In the genomic region with DNA sequence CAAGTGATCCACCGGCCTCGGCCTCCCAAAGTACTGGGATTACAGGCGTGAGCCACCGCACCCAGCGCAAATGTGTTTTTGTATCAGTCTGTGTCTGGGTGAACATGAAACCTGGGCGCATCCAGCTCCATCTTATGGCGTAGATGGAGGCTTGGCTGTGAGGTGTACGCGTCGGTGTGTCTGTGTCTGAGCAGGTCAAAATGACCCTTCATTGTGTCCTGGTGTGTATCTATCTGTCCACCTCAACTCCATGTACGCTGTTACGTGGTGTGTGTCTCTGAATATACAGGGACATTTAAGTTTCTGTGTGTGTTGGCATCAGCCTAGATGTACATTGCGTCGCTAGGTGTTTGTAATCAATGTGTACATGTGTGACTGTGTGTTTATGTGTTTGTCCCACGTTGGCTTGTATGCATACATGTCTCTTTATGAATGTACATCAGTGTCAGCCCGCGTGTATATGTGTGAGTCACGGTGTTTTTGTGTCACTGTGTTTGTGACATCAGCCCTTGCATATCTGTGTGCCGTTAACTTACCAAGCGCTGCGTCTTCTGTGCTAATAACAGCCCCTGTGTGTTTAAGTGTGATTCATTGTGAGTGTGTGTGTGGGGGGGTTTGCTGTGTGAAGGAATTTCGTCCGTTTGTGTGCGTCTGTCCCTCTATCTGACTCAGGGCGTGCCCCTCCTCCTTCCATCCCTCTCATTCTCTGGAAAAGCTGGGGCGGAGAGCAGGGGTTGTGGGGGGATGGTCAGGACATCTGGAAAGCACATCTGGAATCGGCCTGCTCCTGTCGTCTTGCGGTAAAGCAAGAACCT, we compare ENCODE assay signal across 1 cellular context.
TF ChIP-seq lines count a peak whose summit lies in the region.

No MANE protein-coding gene starts in this region.

TF ChIP-seq in K562, 482 proteins besides CTCF, POLR2A, EP300 and RAD21 (continues in another document):
- TF ChIP-seq, protein P1, sequence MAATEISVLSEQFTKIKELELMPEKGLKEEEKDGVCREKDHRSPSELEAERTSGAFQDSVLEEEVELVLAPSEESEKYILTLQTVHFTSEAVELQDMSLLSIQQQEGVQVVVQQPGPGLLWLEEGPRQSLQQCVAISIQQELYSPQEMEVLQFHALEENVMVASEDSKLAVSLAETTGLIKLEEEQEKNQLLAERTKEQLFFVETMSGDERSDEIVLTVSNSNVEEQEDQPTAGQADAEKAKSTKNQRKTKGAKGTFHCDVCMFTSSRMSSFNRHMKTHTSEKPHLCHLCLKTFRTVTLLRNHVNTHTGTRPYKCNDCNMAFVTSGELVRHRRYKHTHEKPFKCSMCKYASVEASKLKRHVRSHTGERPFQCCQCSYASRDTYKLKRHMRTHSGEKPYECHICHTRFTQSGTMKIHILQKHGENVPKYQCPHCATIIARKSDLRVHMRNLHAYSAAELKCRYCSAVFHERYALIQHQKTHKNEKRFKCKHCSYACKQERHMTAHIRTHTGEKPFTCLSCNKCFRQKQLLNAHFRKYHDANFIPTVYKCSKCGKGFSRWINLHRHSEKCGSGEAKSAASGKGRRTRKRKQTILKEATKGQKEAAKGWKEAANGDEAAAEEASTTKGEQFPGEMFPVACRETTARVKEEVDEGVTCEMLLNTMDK (IDR thresholded peaks at IDR 0.05; ENCODE audit: borderline replicate concordance, insufficient read depth, low read depth, low read length, poor library complexity, severe bottlenecking) = no peak
- TF ChIP-seq MCM7 (IDR thresholded peaks at IDR 0.05) (0 out of 4 replicates have a peak, but pooled peaks of 1 of the 2 experiments have one; percentile 16), DEAF1 (CRISPR knock-in tag; IDR thresholded peaks at IDR 0.05) (no peak), CTBP1 (IDR thresholded peaks at IDR 0.05; ENCODE audit: borderline replicate concordance) (peak; percentile 54; the same call in 1 of the 2 replicates), KLF16 (IDR thresholded peaks at IDR 0.05) (0 out of 2 replicates have a peak, but pooled peaks have one; percentile 37), NFRKB (IDR thresholded peaks at IDR 0.05; ENCODE audit: low read depth) (peak; percentile 73), RBM17 (IDR thresholded peaks at IDR 0.05; ENCODE audit: borderline replicate concordance, low read depth, low read length) (no peak), RBM14 (IDR thresholded peaks at IDR 0.05; ENCODE audit: borderline replicate concordance, insufficient read depth, low read depth, low read length) (no peak), ZZZ3 (IDR thresholded peaks at IDR 0.05) (no peak), YY1 (IDR thresholded peaks at IDR 0.05; ENCODE audit: borderline replicate concordance in 1 of 3, control insufficient read depth in 1 of 3, extremely low read depth in 1 of 3, insufficient read depth in 3 of 3, insufficient read length in 1 of 3, insufficient replicate concordance in 2 of 3, low read depth in 1 of 3, low read length in 2 of 3) (no peak), CBFA2T3 (IDR thresholded peaks at IDR 0.05) (peak; percentile 74), SMC3 (conservative IDR thresholded peaks at IDR 0.05; ENCODE audit: insufficient read depth, low read depth, low read length) (no peak), CBX8 (IDR thresholded peaks at IDR 0.05; ENCODE audit: borderline replicate concordance, extremely low read depth, low read depth, low read length, poor library complexity, severe bottlenecking) (no peak), THRB (CRISPR knock-in tag; conservative IDR thresholded peaks at IDR 0.05) (peak; percentile 83; the same call in 1 of the 2 replicates), PHTF2 (CRISPR knock-in tag; IDR thresholded peaks at IDR 0.05) (no peak), BHLHE40 (IDR thresholded peaks at IDR 0.05; ENCODE audit: low read length) (peak; percentile 47), TEAD1 (CRISPR knock-in tag; IDR thresholded peaks at IDR 0.05) (peak in 1 of 2 experiments; percentile 66; a peak in 2 of 4 replicates), ARNT (IDR thresholded peaks at IDR 0.05) (peak in 1 of 2 experiments; percentile 80; a peak in 2 of 4 replicates), RBBP5 (IDR thresholded peaks at IDR 0.05; ENCODE audit: borderline replicate concordance, insufficient read depth, low read length, poor library complexity, severe bottlenecking) (peak; percentile 46), MBD2 (IDR thresholded peaks at IDR 0.05; ENCODE audit: borderline replicate concordance, low read depth) (no peak), ZBTB17 (CRISPR knock-in tag; IDR thresholded peaks at IDR 0.05) (no peak), ZNF778 (CRISPR knock-in tag; IDR thresholded peaks at IDR 0.05) (no peak), KDM1A (IDR thresholded peaks at IDR 0.05) (peak; percentile 52 to 82), FOXP1 (CRISPR knock-in tag; IDR thresholded peaks at IDR 0.05) (peak; percentile 65; the same call in 1 of the 2 replicates), MNT (conservative IDR thresholded peaks at IDR 0.05) (peak in 1 of 2 experiments; percentile 66; a peak in 1 of 4 replicates), ZNF75A (CRISPR knock-in tag; IDR thresholded peaks at IDR 0.05) (no peak), RFX7 (CRISPR knock-in tag; IDR thresholded peaks at IDR 0.05) (no peak), MTA1 (IDR thresholded peaks at IDR 0.05; ENCODE audit: borderline replicate concordance) (peak; percentile 72), BACH1 (tag; IDR thresholded peaks at IDR 0.05) (no peak), USF1 (CRISPR knock-in tag; IDR thresholded peaks at IDR 0.05) (no peak), THAP12 (CRISPR knock-in tag; IDR thresholded peaks at IDR 0.05) (no peak)
- TF ChIP-seq, protein P2, sequence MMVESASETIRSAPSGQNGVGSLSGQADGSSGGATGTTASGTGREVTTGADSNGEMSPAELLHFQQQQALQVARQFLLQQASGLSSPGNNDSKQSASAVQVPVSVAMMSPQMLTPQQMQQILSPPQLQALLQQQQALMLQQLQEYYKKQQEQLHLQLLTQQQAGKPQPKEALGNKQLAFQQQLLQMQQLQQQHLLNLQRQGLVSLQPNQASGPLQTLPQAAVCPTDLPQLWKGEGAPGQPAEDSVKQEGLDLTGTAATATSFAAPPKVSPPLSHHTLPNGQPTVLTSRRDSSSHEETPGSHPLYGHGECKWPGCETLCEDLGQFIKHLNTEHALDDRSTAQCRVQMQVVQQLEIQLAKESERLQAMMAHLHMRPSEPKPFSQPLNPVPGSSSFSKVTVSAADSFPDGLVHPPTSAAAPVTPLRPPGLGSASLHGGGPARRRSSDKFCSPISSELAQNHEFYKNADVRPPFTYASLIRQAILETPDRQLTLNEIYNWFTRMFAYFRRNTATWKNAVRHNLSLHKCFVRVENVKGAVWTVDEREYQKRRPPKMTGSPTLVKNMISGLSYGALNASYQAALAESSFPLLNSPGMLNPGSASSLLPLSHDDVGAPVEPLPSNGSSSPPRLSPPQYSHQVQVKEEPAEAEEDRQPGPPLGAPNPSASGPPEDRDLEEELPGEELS (CRISPR knock-in tag; IDR thresholded peaks at IDR 0.05; ENCODE audit: borderline replicate concordance) = peak; percentile 31; the same call in 1 of the 2 replicates
- TF ChIP-seq, protein P3, sequence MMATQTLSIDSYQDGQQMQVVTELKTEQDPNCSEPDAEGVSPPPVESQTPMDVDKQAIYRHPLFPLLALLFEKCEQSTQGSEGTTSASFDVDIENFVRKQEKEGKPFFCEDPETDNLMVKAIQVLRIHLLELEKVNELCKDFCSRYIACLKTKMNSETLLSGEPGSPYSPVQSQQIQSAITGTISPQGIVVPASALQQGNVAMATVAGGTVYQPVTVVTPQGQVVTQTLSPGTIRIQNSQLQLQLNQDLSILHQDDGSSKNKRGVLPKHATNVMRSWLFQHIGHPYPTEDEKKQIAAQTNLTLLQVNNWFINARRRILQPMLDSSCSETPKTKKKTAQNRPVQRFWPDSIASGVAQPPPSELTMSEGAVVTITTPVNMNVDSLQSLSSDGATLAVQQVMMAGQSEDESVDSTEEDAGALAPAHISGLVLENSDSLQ (IDR thresholded peaks at IDR 0.05) = peak; percentile 53; the same call in 1 of the 2 replicates
- TF ChIP-seq, protein P4, sequence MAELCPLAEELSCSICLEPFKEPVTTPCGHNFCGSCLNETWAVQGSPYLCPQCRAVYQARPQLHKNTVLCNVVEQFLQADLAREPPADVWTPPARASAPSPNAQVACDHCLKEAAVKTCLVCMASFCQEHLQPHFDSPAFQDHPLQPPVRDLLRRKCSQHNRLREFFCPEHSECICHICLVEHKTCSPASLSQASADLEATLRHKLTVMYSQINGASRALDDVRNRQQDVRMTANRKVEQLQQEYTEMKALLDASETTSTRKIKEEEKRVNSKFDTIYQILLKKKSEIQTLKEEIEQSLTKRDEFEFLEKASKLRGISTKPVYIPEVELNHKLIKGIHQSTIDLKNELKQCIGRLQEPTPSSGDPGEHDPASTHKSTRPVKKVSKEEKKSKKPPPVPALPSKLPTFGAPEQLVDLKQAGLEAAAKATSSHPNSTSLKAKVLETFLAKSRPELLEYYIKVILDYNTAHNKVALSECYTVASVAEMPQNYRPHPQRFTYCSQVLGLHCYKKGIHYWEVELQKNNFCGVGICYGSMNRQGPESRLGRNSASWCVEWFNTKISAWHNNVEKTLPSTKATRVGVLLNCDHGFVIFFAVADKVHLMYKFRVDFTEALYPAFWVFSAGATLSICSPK (IDR thresholded peaks at IDR 0.05; ENCODE audit: borderline replicate concordance) = 0 out of 2 replicates have a peak, but pooled peaks have one; percentile 27
- TF ChIP-seq, protein P5, sequence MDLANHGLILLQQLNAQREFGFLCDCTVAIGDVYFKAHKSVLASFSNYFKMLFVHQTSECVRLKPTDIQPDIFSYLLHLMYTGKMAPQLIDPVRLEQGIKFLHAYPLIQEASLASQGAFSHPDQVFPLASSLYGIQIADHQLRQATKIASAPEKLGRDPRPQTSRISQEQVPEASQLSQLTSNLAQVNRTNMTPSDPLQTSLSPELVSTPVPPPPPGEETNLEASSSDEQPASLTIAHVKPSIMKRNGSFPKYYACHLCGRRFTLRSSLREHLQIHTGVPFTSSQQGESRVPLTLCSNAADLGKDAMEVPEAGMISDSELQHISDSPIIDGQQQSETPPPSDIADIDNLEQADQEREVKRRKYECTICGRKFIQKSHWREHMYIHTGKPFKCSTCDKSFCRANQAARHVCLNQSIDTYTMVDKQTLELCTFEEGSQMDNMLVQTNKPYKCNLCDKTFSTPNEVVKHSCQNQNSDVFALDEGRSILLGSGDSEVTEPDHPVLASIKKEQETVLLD (IDR thresholded peaks at IDR 0.05) = peak; percentile 83
